In the genomic region with DNA sequence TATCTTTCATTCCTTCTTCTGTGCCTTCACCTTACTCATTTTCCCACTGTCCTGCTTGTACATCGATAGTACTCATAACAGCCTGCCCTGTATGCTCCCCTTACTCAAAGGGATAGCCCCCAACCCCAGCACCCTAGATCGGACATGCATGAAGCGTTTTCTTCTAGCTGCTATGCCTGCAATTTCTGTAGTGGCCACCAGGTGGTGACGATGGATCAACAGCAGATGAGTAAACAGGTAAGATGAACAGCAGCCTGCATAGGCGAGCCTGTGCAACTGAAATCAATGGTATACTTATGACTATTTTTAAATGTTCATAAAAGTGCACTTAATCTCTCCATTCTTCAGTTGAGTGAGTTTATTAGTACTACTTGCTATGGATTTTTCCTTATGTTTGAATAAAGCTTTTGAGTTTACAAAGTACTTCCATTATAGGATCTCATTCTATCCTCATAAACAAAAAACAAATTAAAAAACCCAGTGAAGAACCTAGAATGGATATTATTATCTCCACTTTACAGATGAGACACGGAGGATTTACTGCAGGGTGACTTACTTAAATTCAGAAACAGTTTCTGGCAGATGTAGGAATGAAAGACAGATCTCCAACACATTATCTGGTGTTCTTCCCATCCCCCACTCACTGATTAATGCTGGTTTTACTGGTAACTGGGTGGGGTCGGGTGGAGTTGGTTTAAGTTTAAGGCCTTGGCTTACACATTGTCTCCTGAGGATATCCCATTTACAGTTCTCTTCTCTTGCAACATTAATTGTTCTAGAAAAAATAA, we compare ENCODE assay signal across 1 cellular context.
TF ChIP-seq lines count a peak whose summit lies in the region.

No MANE protein-coding gene starts in this region.

TF ChIP-seq in H1, 55 proteins besides CTCF, POLR2A, EP300 and RAD21:
- TF ChIP-seq CHD7 (IDR thresholded peaks at IDR 0.05; ENCODE audit: insufficient replicate concordance, low read length), result no peak
- TF ChIP-seq POU5F1 (IDR thresholded peaks at IDR 0.05; ENCODE audit: low read depth, low read length), result no peak
- TF ChIP-seq, protein P1, sequence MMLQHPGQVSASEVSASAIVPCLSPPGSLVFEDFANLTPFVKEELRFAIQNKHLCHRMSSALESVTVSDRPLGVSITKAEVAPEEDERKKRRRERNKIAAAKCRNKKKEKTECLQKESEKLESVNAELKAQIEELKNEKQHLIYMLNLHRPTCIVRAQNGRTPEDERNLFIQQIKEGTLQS (IDR thresholded peaks at IDR 0.05; ENCODE audit: insufficient read depth, low read depth, low read length), result no peak
